Comparison of ENCODE assay signal across 19 cellular contexts in genomic region chr3:120637836-120638559, GRCh38. TPM values are rescaled to one million over a fixed set of nuclear protein-coding genes. Genes with fewer than 3 reads are reported as not detected.
A peak's percentile ranks its signal among the peaks of the same experiment; 100 is the strongest.
DNase-seq lines count a peak whose midpoint lies in the region; ATAC-seq and TF ChIP-seq lines count a peak whose summit lies in the region.
"Had no signal": no experiment of that assay in that cellular context is flagged by ENCODE, and none has a peak within 500 bp of the region (broad histone marks: within the 10 kb centered on the region; RNA-seq: fewer than 3 reads in every experiment).

No MANE protein-coding gene starts in this region.

- DNase-seq in left ventricle myocardium superior (no peak), right cardiac atrium (no peak), NCI-H2029 treated with DMSO at 0.1 percent for 48 hours (lab: John Stamatoyannopoulos, UW) (peak; percentile 28), epithelial cell of esophagus (ENCODE audit: low read depth) (peak; percentile 7), RKO (ENCODE audit: low spot score) (no peak), glutamatergic neuron (no peak), erythroblast (lab: John Stamatoyannopoulos, UW) (no peak), NCI-H1417 treated with DMSO at 0.1 percent for 48 hours (lab: John Stamatoyannopoulos, UW) (no peak)
- DNase-seq: activated CD4-positive, alpha-beta T cell treated with anti-CD3 and anti-CD28 coated beads for 48 hours; anterior cingulate cortex; CD8-positive, alpha-beta memory T cell; H7; NCI-H1694; NCI-H510A treated with DMSO at 0.1 percent for 48 hours; stimulated activated CD4-positive, alpha-beta T cell treated with anti-CD3 and anti-CD28 coated beads, Interleukin-4, amount 100 ng/mL, for 1 hour had no signal

- peak; percentile 55 for ATAC-seq in left ventricle myocardium superior
- no peak for ATAC-seq in right cardiac atrium
- ATAC-seq: gastroesophageal sphincter, SK-N-SH treated with all-trans-retinoic acid at 6 μM for 48 hours had no signal

- H3K4me3 Mint-ChIP-seq in glutamatergic neuron (ENCODE audit: unreplicated experiment): no peak overlapping the region
- H3K4me3 Mint-ChIP-seq: CD8-positive, alpha-beta memory T cell had no signal

- no peak for TF ChIP-seq POLR2A in erythroblast (IDR thresholded peaks at IDR 0.05; ENCODE audit: low read length)

- H3K27me3 ChIP-seq in right cardiac atrium (ENCODE audit: control insufficient read depth, insufficient read depth): no peaks in the 10 kb centered on the region
- H3K27me3 ChIP-seq: gastroesophageal sphincter had no signal

- intact Hi-C loops in left ventricle myocardium superior (cut with micrococcal nuclease) (no loop called here), right cardiac atrium (cut with DNase I) (no loop called here)

- no peak overlapping the region for H3K27ac ChIP-seq in right cardiac atrium (ENCODE audit: low read length)
- H3K27ac ChIP-seq: gastroesophageal sphincter, parathyroid adenoma had no signal

- 82% methylated on average over 6 of the region's 6 CpGs for WGBS in right cardiac atrium

- H3K4me1 ChIP-seq in right cardiac atrium (ENCODE audit: control insufficient read depth, insufficient read depth, low read length): no peaks in the 10 kb centered on the region
- H3K4me1 ChIP-seq: gastroesophageal sphincter, parathyroid adenoma had no signal

- H3K27me3 Mint-ChIP-seq in glutamatergic neuron (ENCODE audit: unreplicated experiment): no peaks in the 10 kb centered on the region

- no peak overlapping the region for H3K27ac Mint-ChIP-seq in glutamatergic neuron (ENCODE audit: unreplicated experiment)
- H3K27ac Mint-ChIP-seq: CD8-positive, alpha-beta memory T cell had no signal

- TF ChIP-seq CTCF in epithelial cell of esophagus (IDR thresholded peaks at IDR 0.05; ENCODE audit: insufficient read depth, low read depth, low read length, missing control alignments) (no peak), glutamatergic neuron (IDR thresholded peaks at IDR 0.05; ENCODE audit: partially characterized antibody, unreplicated experiment) (no peak)

- no peaks in the 10 kb centered on the region for H3K9me3 ChIP-seq in right cardiac atrium (ENCODE audit: control insufficient read depth, low read length)
- H3K9me3 ChIP-seq: gastroesophageal sphincter had no signal

- no peak overlapping the region for H3K4me3 ChIP-seq in right cardiac atrium (ENCODE audit: low read length)
- no peak overlapping the region for H3K4me3 ChIP-seq in epithelial cell of esophagus (ENCODE audit: low read length)
- H3K4me3 ChIP-seq: gastroesophageal sphincter had no signal

- no peaks in the 10 kb centered on the region for H3K36me3 Mint-ChIP-seq in glutamatergic neuron (ENCODE audit: unreplicated experiment)

- H3K9me3 Mint-ChIP-seq in glutamatergic neuron (ENCODE audit: unreplicated experiment): no peaks in the 10 kb centered on the region
- H3K9me3 Mint-ChIP-seq: CD8-positive, alpha-beta memory T cell had no signal

- peaks cover 3% of the 10 kb centered on the region for H3K4me1 Mint-ChIP-seq in glutamatergic neuron (ENCODE audit: low read depth, unreplicated experiment)

RNA-seq across cellular contexts. Expression of gene NDUFB4, which starts 41.9 kb away (rescaled TPM):
- 645 TPM for total RNA-seq in left ventricle myocardium superior
- 100 to 1,000 TPM; 286 to 426 (median 372) TPM for total RNA-seq in right cardiac atrium
- 667 TPM for polyA plus RNA-seq in right cardiac atrium
- total RNA-seq in glutamatergic neuron (ENCODE audit: unreplicated experiment): 119 TPM

RNA-seq across cellular contexts. Expression of gene HGD, which starts 44.0 kb away (rescaled TPM):
- total RNA-seq in left ventricle myocardium superior (not detected), right cardiac atrium (under 1 TPM in 2 of 4 donors, not detected in 2; 0.11 to 0.50 TPM), glutamatergic neuron (ENCODE audit: unreplicated experiment) (not detected)
- 0.07 TPM for polyA plus RNA-seq in right cardiac atrium
- total RNA-seq: gastroesophageal sphincter, lower leg skin had no signal
- polyA plus RNA-seq: CD8-positive, alpha-beta memory T cell had no signal

Comparison
In these comparisons a context has a peak if more than half of its experiments do, and no peak if none do; other contexts are left out.
1. DNase-seq: peak in NCI-H2029 treated with DMSO at 0.1 percent for 48 hours (single experiment) and epithelial cell of esophagus (single experiment); none in left ventricle myocardium superior (single experiment), right cardiac atrium (0 of 3), RKO (single experiment), glutamatergic neuron (single experiment), erythroblast (0 of 2) and NCI-H1417 treated with DMSO at 0.1 percent for 48 hours (single experiment).